8 cellular contexts compared by ENCODE assay signal in the genomic region with DNA sequence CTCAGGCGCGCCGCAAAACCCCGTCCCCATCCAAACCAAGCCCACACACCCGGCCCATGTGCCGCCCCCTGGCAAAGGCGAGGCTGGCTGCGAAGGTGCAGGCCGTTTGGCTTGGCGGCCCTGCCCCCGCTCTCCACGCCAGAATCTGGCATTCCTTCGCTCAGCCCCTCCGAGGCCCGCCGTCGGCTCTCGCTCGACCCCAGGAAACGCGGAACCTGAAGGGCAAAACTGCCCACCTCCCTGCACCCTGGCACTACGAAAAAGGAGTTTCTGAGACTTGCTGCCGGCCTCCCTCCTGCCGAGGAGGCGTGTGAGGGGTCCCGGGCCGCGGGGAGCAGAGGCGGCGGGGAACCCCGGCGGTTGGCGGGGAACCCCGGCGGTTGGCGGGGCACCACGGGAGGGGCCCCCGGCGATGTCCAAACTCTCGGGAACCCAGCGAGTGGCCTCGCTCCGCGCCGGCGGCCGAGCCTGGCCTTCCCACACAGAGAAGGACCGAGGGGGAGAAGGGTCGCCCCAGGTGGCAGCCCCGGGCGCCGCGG. TPM values are rescaled to one million over a fixed set of nuclear protein-coding genes. Genes with fewer than 3 reads are reported as not detected.
DNase-seq lines count a peak whose midpoint lies in the region; ATAC-seq and TF ChIP-seq lines count a peak whose summit lies in the region.
"Not testable (repeated sequence)": the region's sequence is repeated elsewhere in the genome, so short reads cannot be mapped to it uniquely, and the experiment has no call there.

No MANE protein-coding gene starts in this region.

- not testable (repeated sequence) for H3K9me3 ChIP-seq in HUES48 (ENCODE audit: control insufficient read depth, insufficient read depth, low read length); right cardiac atrium (ENCODE audit: control insufficient read depth, low read length)

- H3K27me3 ChIP-seq in HUES48 (ENCODE audit: control insufficient read depth, insufficient read depth, low read length); right cardiac atrium (ENCODE audit: control insufficient read depth, insufficient read depth): not testable (repeated sequence)

- POLR2A ChIA-PET in AG04449 (lab: Yijun Ruan, JAX): not testable (repeated sequence)

- not testable (repeated sequence) for H3K27ac ChIP-seq in HUES48 (ENCODE audit: low read depth, low read length)
- H3K27ac ChIP-seq in VCaP (peak overlapping the region; percentile 47), right cardiac atrium (ENCODE audit: low read length) (peak overlapping the region; percentile 52)

- WGBS in right cardiac atrium: 0% methylated on average over 16 of the region's 53 CpGs

- H3K36me3 Mint-ChIP-seq in activated T-helper 2 cell treated with anti-CD3 and anti-CD28 coated beads, Interferon-gamma antibody, Interleukin-2, Interleukin-4, amounts not matched to agents 10 μg/mL and 5 μg/mL and 100 μg/mL, durations not matched to agents 14 hours and 24 hours and 36 hours (ENCODE audit: low read depth); dendritic cell treated with granulocyte-macrophage colony-stimulating factor and Interleukin-4, amounts not matched to agents 40 ng/mL and 50 ng/mL, for 4 days (ENCODE audit: low read depth); nephron progenitor cell (ENCODE audit: low read depth): not testable (repeated sequence)

- not testable (repeated sequence) for H3K27me3 Mint-ChIP-seq in activated T-helper 2 cell treated with anti-CD3 and anti-CD28 coated beads, Interferon-gamma antibody, Interleukin-2, Interleukin-4, amounts not matched to agents 10 μg/mL and 5 μg/mL and 100 μg/mL, durations not matched to agents 14 hours and 24 hours and 36 hours (ENCODE audit: low read depth); dendritic cell treated with granulocyte-macrophage colony-stimulating factor and Interleukin-4, amounts not matched to agents 40 ng/mL and 50 ng/mL, for 4 days; nephron progenitor cell (ENCODE audit: low read depth, poor library complexity)

- not testable (repeated sequence) for H3K4me1 Mint-ChIP-seq in activated T-helper 2 cell treated with anti-CD3 and anti-CD28 coated beads, Interferon-gamma antibody, Interleukin-2, Interleukin-4, amounts not matched to agents 10 μg/mL and 5 μg/mL and 100 μg/mL, durations not matched to agents 14 hours and 24 hours and 36 hours (ENCODE audit: low read depth); dendritic cell treated with granulocyte-macrophage colony-stimulating factor and Interleukin-4, amounts not matched to agents 40 ng/mL and 50 ng/mL, for 4 days (ENCODE audit: low read depth); nephron progenitor cell

- DNase-seq in AG04449 (ENCODE audit: low read depth, low spot score): not testable (repeated sequence)
- DNase-seq in activated T-helper 2 cell treated with anti-CD3 and anti-CD28 coated beads, Interferon-gamma antibody, Interleukin-2, Interleukin-4, amounts not matched to agents 10 μg/mL and 5 μg/mL and 100 μg/mL, durations not matched to agents 14 hours and 24 hours and 36 hours (ENCODE audit: low spot score): peak; percentile 13
- DNase-seq in right cardiac atrium (peak; percentile 13 to 54 (median 47)), nephron progenitor cell (peak; percentile 25)
- peak; percentile 12 for DNase-seq in stimulated activated CD4-positive, alpha-beta T cell treated with anti-CD3 and anti-CD28 coated beads, Interleukin-4, amount 100 ng/mL, for 1 hour

- TF ChIP-seq CTCF in AG04449 (IDR thresholded peaks at IDR 0.05; ENCODE audit: insufficient read depth, low read length, missing control alignments); VCaP (conservative IDR thresholded peaks at IDR 0.05); nephron progenitor cell (IDR thresholded peaks at IDR 0.05): not testable (repeated sequence)

- CTCF ChIA-PET in AG04449 (lab: Yijun Ruan, JAX): not testable (repeated sequence)

- H3K27ac Mint-ChIP-seq in activated T-helper 2 cell treated with anti-CD3 and anti-CD28 coated beads, Interferon-gamma antibody, Interleukin-2, Interleukin-4, amounts not matched to agents 10 μg/mL and 5 μg/mL and 100 μg/mL, durations not matched to agents 14 hours and 24 hours and 36 hours: peak overlapping the region; percentile 63
- H3K27ac Mint-ChIP-seq in dendritic cell treated with granulocyte-macrophage colony-stimulating factor and Interleukin-4, amounts not matched to agents 40 ng/mL and 50 ng/mL, for 4 days: peak overlapping the region; percentile 83
- not testable (repeated sequence) for H3K27ac Mint-ChIP-seq in nephron progenitor cell

- peak in 1 of 2 donors; percentile 57 for ATAC-seq in right cardiac atrium

- H3K9ac ChIP-seq in HUES48 (ENCODE audit: low read depth, low read length): not testable (repeated sequence)

- H3K4me1 ChIP-seq in HUES48 (ENCODE audit: control insufficient read depth, insufficient read depth, low read length); right cardiac atrium (ENCODE audit: control insufficient read depth, insufficient read depth, low read length): not testable (repeated sequence)

- H3K4me3 Mint-ChIP-seq in activated T-helper 2 cell treated with anti-CD3 and anti-CD28 coated beads, Interferon-gamma antibody, Interleukin-2, Interleukin-4, amounts not matched to agents 10 μg/mL and 5 μg/mL and 100 μg/mL, durations not matched to agents 14 hours and 24 hours and 36 hours (ENCODE audit: low read depth): peak overlapping the region; percentile 77
- H3K4me3 Mint-ChIP-seq in dendritic cell treated with granulocyte-macrophage colony-stimulating factor and Interleukin-4, amounts not matched to agents 40 ng/mL and 50 ng/mL, for 4 days: peak overlapping the region; percentile 76
- peak overlapping the region; percentile 81 for H3K4me3 Mint-ChIP-seq in nephron progenitor cell

- not testable (repeated sequence) for H3K36me3 ChIP-seq in HUES48 (ENCODE audit: control insufficient read depth, insufficient read depth, low read length)

- H3K9me3 Mint-ChIP-seq in activated T-helper 2 cell treated with anti-CD3 and anti-CD28 coated beads, Interferon-gamma antibody, Interleukin-2, Interleukin-4, amounts not matched to agents 10 μg/mL and 5 μg/mL and 100 μg/mL, durations not matched to agents 14 hours and 24 hours and 36 hours; dendritic cell treated with granulocyte-macrophage colony-stimulating factor and Interleukin-4, amounts not matched to agents 40 ng/mL and 50 ng/mL, for 4 days; nephron progenitor cell: not testable (repeated sequence)

- intact Hi-C loops in activated T-helper 2 cell treated with anti-CD3 and anti-CD28 coated beads, Interferon-gamma antibody, Interleukin-2, Interleukin-4, amounts not matched to agents 10 μg/mL and 5 μg/mL and 100 μg/mL, durations not matched to agents 14 hours and 24 hours and 36 hours (cut with micrococcal nuclease); dendritic cell treated with granulocyte-macrophage colony-stimulating factor and Interleukin-4, amounts not matched to agents 40 ng/mL and 50 ng/mL, for 4 days (cut with micrococcal nuclease); right cardiac atrium (cut with DNase I): not testable (repeated sequence)

- H3K4me3 ChIP-seq in AG04449 (ENCODE audit: low read depth, low read length) (peak overlapping the region; percentile 54), HUES48 (ENCODE audit: low read depth, low read length) (peak overlapping the region; percentile 55; the same call in 1 of the 2 replicates), right cardiac atrium (ENCODE audit: low read length) (peak overlapping the region; percentile 50)

RNA-seq across cellular contexts. Expression of a gene that starts 0.6 kb away (rescaled TPM):
- 40.9 and 41.9 TPM in 2 replicates for total RNA-seq in activated T-helper 2 cell treated with anti-CD3 and anti-CD28 coated beads, Interferon-gamma antibody, Interleukin-2, Interleukin-4, amounts not matched to agents 10 μg/mL and 5 μg/mL and 100 μg/mL, durations not matched to agents 14 hours and 24 hours and 36 hours
- 10 to 100 TPM; 11.6 to 19.8 (median 14.1) TPM for total RNA-seq in right cardiac atrium
- 12.7 TPM for polyA plus RNA-seq in right cardiac atrium
